ENCODE assay signal across 25 cellular contexts in genomic region chr15:85852969-85853368, GRCh38. TPM values are rescaled to one million over a fixed set of nuclear protein-coding genes. Genes with fewer than 3 reads are reported as not detected.
A peak's percentile ranks its signal among the peaks of the same experiment; 100 is the strongest.
DNase-seq lines count a peak whose midpoint lies in the region; ATAC-seq and TF ChIP-seq lines count a peak whose summit lies in the region.
"Had no signal": no experiment of that assay in that cellular context is flagged by ENCODE, and none has a peak within 500 bp of the region (broad histone marks: within the 10 kb centered on the region; RNA-seq: fewer than 3 reads in every experiment).

No MANE protein-coding gene starts in this region.

- no peak overlapping the region for H4K91ac ChIP-seq in neuronal stem cell (ENCODE audit: low read depth, low read length, poor library complexity)

- DNase-seq in NCI-H69 (lab: John Stamatoyannopoulos, UW) (peak; percentile 3), endodermal cell (peak; percentile 24), neuronal stem cell (ENCODE audit: low spot score) (no peak), suprapubic skin (ENCODE audit: low spot score in 2 of 2) (peak; percentile 12 to 45), GM23338 (ENCODE audit: low spot score) (no peak)
- DNase-seq: 8988T; ACHN; BE2C; C1 segment of cervical spinal cord; CD4-positive, alpha-beta memory T cell; CD4-positive, CD25-positive, alpha-beta regulatory T cell; CD8-positive, alpha-beta memory T cell; COR-L47; DMS 273 treated with DMSO at 0.1 percent for 48 hours; DMS153; DMS53; DMS79; DND-41; EL; GDM1 had no signal

- no peak for TF ChIP-seq CTCF in endodermal cell (conservative IDR thresholded peaks at IDR 0.05)
- no peak for TF ChIP-seq CTCF in suprapubic skin (IDR thresholded peaks at IDR 0.05)
- no peak for TF ChIP-seq CTCF in GM23338 (conservative IDR thresholded peaks at IDR 0.05; ENCODE audit: low read depth in 2 of 2)

- no peaks in the 10 kb centered on the region; the same call in 1 of the 2 replicates for H4K20me1 ChIP-seq in GM23338 (replicated peaks; ENCODE audit: insufficient read depth)
- H4K20me1 ChIP-seq: BLaER1 had no signal

- ATAC-seq in GM23338, result no peak
- ATAC-seq in GM19452 (IDR thresholded peaks at IDR 0.05; ENCODE audit: unreplicated experiment), result no peak
- no peak for ATAC-seq in GM21576 (IDR thresholded peaks at IDR 0.05; ENCODE audit: unreplicated experiment)
- ATAC-seq: GM12878 had no signal

- no peak overlapping the region for H3K27ac Mint-ChIP-seq in endodermal cell
- no peak overlapping the region for H3K27ac Mint-ChIP-seq in GM23338
- H3K27ac Mint-ChIP-seq: CD4-positive, alpha-beta memory T cell; CD4-positive, CD25-positive, alpha-beta regulatory T cell; CD8-positive, alpha-beta memory T cell had no signal

- H3K4ac ChIP-seq in neuronal stem cell (ENCODE audit: low read length), result no peak overlapping the region

- H3F3A ChIP-seq in GM23338 (replicated peaks; ENCODE audit: low read depth), result no peaks in the 10 kb centered on the region

- H3K4me3 ChIP-seq in endodermal cell (ENCODE audit: low read length) (no peak overlapping the region), neuronal stem cell (ENCODE audit: low read length in 2 of 2) (no peak overlapping the region), suprapubic skin (no peak overlapping the region), GM23338 (no peak overlapping the region)
- H3K4me3 ChIP-seq: BLaER1, GM12878 had no signal

- WGBS in endodermal cell (ENCODE audit: insufficient coverage in 1 of 2, insufficient read length in 1 of 2), 2 experiments, result 77 to 80% methylated on average over 1 to 3 of the region's 3 CpGs
- WGBS in neuronal stem cell (ENCODE audit: extremely low coverage in 2 of 2, insufficient read length in 2 of 2, insufficient replicate concordance in 1 of 2), 2 donors, result no CpG with 5 or more reads among the region's 3 CpGs
- WGBS in suprapubic skin, result 80% methylated on average over 3 of the region's 3 CpGs

- H3K4me1 ChIP-seq in endodermal cell (ENCODE audit: control insufficient read depth, insufficient read depth, low read length) (no peaks in the 10 kb centered on the region), neuronal stem cell (ENCODE audit: control insufficient read depth in 2 of 2, insufficient read depth in 1 of 2, low read depth in 1 of 2, low read length in 2 of 2) (no peaks in the 10 kb centered on the region), suprapubic skin (no peaks in the 10 kb centered on the region), GM23338 (ENCODE audit: insufficient read depth) (no peaks in the 10 kb centered on the region; the same call in 1 of the 2 replicates)
- H3K4me1 ChIP-seq: BE2C, BLaER1 had no signal

- H3K9me2 ChIP-seq in GM23338 (ENCODE audit: insufficient read depth), result no peaks in the 10 kb centered on the region

- no peak overlapping the region for H3K4me3 Mint-ChIP-seq in endodermal cell
- H3K4me3 Mint-ChIP-seq in GM23338, result no peak overlapping the region
- H3K4me3 Mint-ChIP-seq: CD14-positive monocyte; CD4-positive, alpha-beta memory T cell; CD4-positive, CD25-positive, alpha-beta regulatory T cell had no signal

- no peaks in the 10 kb centered on the region for H3K36me3 ChIP-seq in endodermal cell (ENCODE audit: control insufficient read depth, insufficient read depth, low read length)
- H3K36me3 ChIP-seq in neuronal stem cell (replicated peaks in 1 of 2; ENCODE audit: control insufficient read depth in 2 of 2, insufficient read depth in 2 of 2, low read length in 2 of 2), result no peaks in the 10 kb centered on the region
- no peaks in the 10 kb centered on the region for H3K36me3 ChIP-seq in suprapubic skin
- no peaks in the 10 kb centered on the region for H3K36me3 ChIP-seq in GM23338 (ENCODE audit: insufficient read depth)
- H3K36me3 ChIP-seq: BE2C, BLaER1 had no signal

- H2BK5ac ChIP-seq in neuronal stem cell (ENCODE audit: low read length), result no peak overlapping the region

- H3K18ac ChIP-seq in neuronal stem cell (ENCODE audit: low read length), result no peak overlapping the region

- H3K23ac ChIP-seq in neuronal stem cell (ENCODE audit: low read depth, low read length, poor library complexity), result no peak overlapping the region

- no peak for TF ChIP-seq POLR2A in suprapubic skin (IDR thresholded peaks at IDR 0.05)

- H3K36me3 Mint-ChIP-seq in endodermal cell (ENCODE audit: low read depth) (no peaks in the 10 kb centered on the region), GM23338 (ENCODE audit: low read depth) (no peaks in the 10 kb centered on the region)
- H3K36me3 Mint-ChIP-seq: CD14-positive monocyte; CD4-positive, alpha-beta memory T cell; CD4-positive, CD25-positive, alpha-beta regulatory T cell; CD8-positive, alpha-beta memory T cell had no signal

- H3K79me1 ChIP-seq in neuronal stem cell (ENCODE audit: low read depth, low read length), result no peaks in the 10 kb centered on the region

- no peak overlapping the region for H2BK12ac ChIP-seq in neuronal stem cell (ENCODE audit: low read length)

- H3K27ac ChIP-seq in endodermal cell (ENCODE audit: low read depth, low read length), result no peak overlapping the region
- H3K27ac ChIP-seq in neuronal stem cell (replicated peaks; ENCODE audit: low read length), result no peak overlapping the region
- H3K27ac ChIP-seq in suprapubic skin, result no peak overlapping the region
- H3K27ac ChIP-seq in GM23338 (ENCODE audit: low read depth), result no peak overlapping the region
- H3K27ac ChIP-seq: BLaER1 had no signal

- TF ChIP-seq EP300 in suprapubic skin (IDR thresholded peaks at IDR 0.05), result no peak

- no peaks in the 10 kb centered on the region for H3K79me2 ChIP-seq in GM23338 (replicated peaks; ENCODE audit: insufficient read depth)

- no peak overlapping the region for H2BK15ac ChIP-seq in neuronal stem cell (ENCODE audit: low read length)

- H3K27me3 Mint-ChIP-seq in endodermal cell (ENCODE audit: insufficient read depth) (peaks cover 8% of the 10 kb centered on the region), GM23338 (ENCODE audit: insufficient read depth, low read depth, poor library complexity) (peaks cover 1% of the 10 kb centered on the region)

- peaks cover 2% of the 10 kb centered on the region for H3K4me1 Mint-ChIP-seq in endodermal cell
- peaks cover 6% of the 10 kb centered on the region; the same call in 2 of the 3 replicates for H3K4me1 Mint-ChIP-seq in GM23338

- H3K9me3 ChIP-seq in endodermal cell (ENCODE audit: control insufficient read depth, low read length) (no peaks in the 10 kb centered on the region), neuronal stem cell (replicated peaks in 1 of 2; ENCODE audit: control insufficient read depth in 2 of 2, insufficient read depth in 1 of 2, low read depth in 1 of 2, low read length in 2 of 2) (no peaks in the 10 kb centered on the region), suprapubic skin (no peaks in the 10 kb centered on the region)
- H3K9me3 ChIP-seq: BE2C, BLaER1 had no signal

- peak overlapping the region; percentile 71 for H3K14ac ChIP-seq in neuronal stem cell (ENCODE audit: low read length)

- H3K9me3 Mint-ChIP-seq in endodermal cell, result no peaks in the 10 kb centered on the region
- H3K9me3 Mint-ChIP-seq in GM23338, result no peaks in the 10 kb centered on the region
- H3K9me3 Mint-ChIP-seq: CD4-positive, alpha-beta memory T cell; CD4-positive, CD25-positive, alpha-beta regulatory T cell; CD8-positive, alpha-beta memory T cell had no signal

- H3K4me2 ChIP-seq in neuronal stem cell (ENCODE audit: insufficient read depth, low read length, poor library complexity, severe bottlenecking) (no peak overlapping the region), GM23338 (no peak overlapping the region)
- H3K4me2 ChIP-seq: BLaER1 had no signal

- H2AFZ ChIP-seq in neuronal stem cell (ENCODE audit: low read length), result no peak overlapping the region
- H2AFZ ChIP-seq in GM23338, result no peak overlapping the region; the same call in 1 of the 2 replicates

- no peak overlapping the region for H4K8ac ChIP-seq in neuronal stem cell (ENCODE audit: low read depth, low read length)

- peak overlapping the region; percentile 88 for H2AK5ac ChIP-seq in neuronal stem cell (ENCODE audit: low read depth, low read length)

- H2BK120ac ChIP-seq in neuronal stem cell (ENCODE audit: low read depth, low read length), result no peak overlapping the region

- H3K27me3 ChIP-seq in endodermal cell (ENCODE audit: control insufficient read depth, insufficient read depth, low read length, poor library complexity, severe bottlenecking), result peaks cover 9% of the 10 kb centered on the region
- no peaks in the 10 kb centered on the region for H3K27me3 ChIP-seq in neuronal stem cell (ENCODE audit: control insufficient read depth in 3 of 3, insufficient read depth in 3 of 3, low read depth in 1 of 3, low read length in 3 of 3)
- H3K27me3 ChIP-seq in suprapubic skin, result peaks cover 27% of the 10 kb centered on the region
- H3K27me3 ChIP-seq in GM23338 (ENCODE audit: insufficient read depth), result no peaks in the 10 kb centered on the region
- H3K27me3 ChIP-seq: BLaER1 had no signal

- no peak overlapping the region for H3K9ac ChIP-seq in endodermal cell (ENCODE audit: extremely low read depth, low read length, poor library complexity, severe bottlenecking)
- H3K9ac ChIP-seq in neuronal stem cell (ENCODE audit: low read depth, low read length, poor library complexity), result no peak overlapping the region
- H3K9ac ChIP-seq: BLaER1 had no signal

TF ChIP-seq in GM23338, 12 proteins besides CTCF, POLR2A, EP300 and RAD21 (continues in another document):
- TF ChIP-seq EZH2phosphoT487 (IDR thresholded peaks at IDR 0.05; ENCODE audit: unreplicated experiment) (no peak), NANOG (IDR thresholded peaks at IDR 0.05; ENCODE audit: borderline replicate concordance) (no peak), ZNF331 (CRISPR knock-in tag; IDR thresholded peaks at IDR 0.05; ENCODE audit: low read depth) (no peak), POLR2AphosphoS5 (IDR thresholded peaks at IDR 0.05; ENCODE audit: low read depth) (no peak)

RNA-seq across cellular contexts. Expression of gene KLHL25, which starts 58.2 kb away (rescaled TPM):
- total RNA-seq in endodermal cell (10 to 100 TPM; 13.3 TPM), suprapubic skin (10 to 100 TPM; 14.4 to 24.8 (median 18.5) TPM)
- polyA plus RNA-seq in endodermal cell (2013, experiment 1 of 2), result 20.3 TPM
- 19.7 TPM for polyA plus RNA-seq in endodermal cell (2013, experiment 2 of 2)
- 5.8 TPM for polyA plus RNA-seq in neuronal stem cell (2013, experiment 1 of 2)
- polyA plus RNA-seq in neuronal stem cell (2013, experiment 2 of 2), result 5.8 TPM
- total RNA-seq in GM23338 (2014; rRNA removed; shearing (Covaris generic)), result 28.5 and 38.3 TPM in 2 replicates
- 5.2 and 5.8 TPM in 2 replicates for polyA plus RNA-seq in GM23338 (2016; fragmentation: Nextera tagmentation; extraction: Ambion mirVana)

Comparison
In these comparisons a context has a peak if more than half of its experiments do, and no peak if none do; other contexts are left out.
1. DNase-seq: peak in NCI-H69 (single experiment), endodermal cell (single experiment) and suprapubic skin (2 of 2); none in neuronal stem cell (single experiment) and GM23338 (single experiment).